ENCODE assay signal across 1 cellular context in the genomic region with DNA sequence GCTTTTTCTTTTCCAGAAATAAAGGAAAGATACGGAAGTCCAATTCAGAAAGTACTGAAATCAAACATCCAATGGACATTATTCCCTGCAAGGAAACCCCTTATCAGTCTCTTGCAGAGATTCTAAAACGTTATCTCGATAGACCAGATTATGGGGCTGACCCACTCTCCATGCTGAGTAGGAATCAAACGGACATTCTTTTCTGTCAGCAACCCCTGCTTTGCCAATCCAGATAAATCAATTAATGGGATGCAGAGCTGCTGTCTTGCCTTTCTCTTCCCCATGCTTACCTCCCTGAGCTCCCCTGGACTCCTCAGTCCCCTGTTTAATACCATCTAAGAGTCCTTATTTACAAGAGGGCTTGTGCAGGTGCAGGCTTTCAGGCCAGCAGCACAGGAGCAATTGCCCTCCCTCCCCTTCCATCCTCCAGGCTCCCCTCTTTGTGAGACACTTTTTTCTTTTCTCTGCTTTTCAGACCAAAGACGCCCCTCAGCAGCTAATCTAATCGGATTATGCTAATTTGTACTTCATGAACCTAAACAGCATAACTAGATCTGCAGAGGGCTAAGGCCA.
TF ChIP-seq lines count a peak whose summit lies in the region.

No MANE protein-coding gene starts in this region.

TF ChIP-seq in K562, 482 proteins besides CTCF, POLR2A, EP300 and RAD21 (continued from another document and continues in another):
- TF ChIP-seq KLF10 (CRISPR knock-in tag; IDR thresholded peaks at IDR 0.05) (no peak), HEY1 (CRISPR knock-in tag; IDR thresholded peaks at IDR 0.05; ENCODE audit: borderline replicate concordance) (no peak), ILF3 (IDR thresholded peaks at IDR 0.05; ENCODE audit: borderline replicate concordance) (no peak), FOXM1 (IDR thresholded peaks at IDR 0.05; ENCODE audit: low read depth) (peak; percentile 88), FOXM1 (CRISPR knock-in tag; IDR thresholded peaks at IDR 0.05; ENCODE audit: low read depth) (no peak), RFX1 (IDR thresholded peaks at IDR 0.05) (no peak), SMARCC2 (IDR thresholded peaks at IDR 0.05; ENCODE audit: low read depth) (peak; percentile 85), ZNF583 (CRISPR knock-in tag; IDR thresholded peaks at IDR 0.05) (no peak), NFE2 (IDR thresholded peaks at IDR 0.05; ENCODE audit: low read depth) (0 out of 2 replicates have a peak, but pooled peaks have one; percentile 18), RHOXF2B (CRISPR knock-in tag; conservative IDR thresholded peaks at IDR 0.05) (no peak), MCM5 (IDR thresholded peaks at IDR 0.05; ENCODE audit: low read depth) (no peak), POLR3G (IDR thresholded peaks at IDR 0.05; ENCODE audit: extremely low read depth, insufficient read length, insufficient replicate concordance) (no peak), MEIS2 (IDR thresholded peaks at IDR 0.05; ENCODE audit: partially characterized antibody) (peak; percentile 94), TSC22D4 (tag; IDR thresholded peaks at IDR 0.05) (no peak), RBM15 (IDR thresholded peaks at IDR 0.05; ENCODE audit: insufficient read depth, low read length) (no peak), ZNF41 (CRISPR knock-in tag; conservative IDR thresholded peaks at IDR 0.05) (no peak), ZNF354B (CRISPR knock-in tag; IDR thresholded peaks at IDR 0.05) (no peak), ZNF644 (tag; IDR thresholded peaks at IDR 0.05; ENCODE audit: low read depth) (no peak), HMG20B (CRISPR knock-in tag; IDR thresholded peaks at IDR 0.05) (no peak), ZNF384 (IDR thresholded peaks at IDR 0.05; ENCODE audit: low read depth, low read length) (no peak), TFAM (CRISPR knock-in tag; conservative IDR thresholded peaks at IDR 0.05) (no peak), RUNX1 (IDR thresholded peaks at IDR 0.05; ENCODE audit: low read depth) (no peak), SUPT5H (IDR thresholded peaks at IDR 0.05) (no peak), ATF7 (IDR thresholded peaks at IDR 0.05) (0 out of 2 replicates have a peak, but pooled peaks have one; percentile 24), PTTG1 (tag; IDR thresholded peaks at IDR 0.05; ENCODE audit: low read depth) (no peak), SAFB (IDR thresholded peaks at IDR 0.05; ENCODE audit: borderline replicate concordance, low read depth, low read length) (no peak), OTX1 (CRISPR knock-in tag; IDR thresholded peaks at IDR 0.05) (no peak), XRCC4 (IDR thresholded peaks at IDR 0.05; ENCODE audit: extremely low read depth, insufficient read depth, insufficient read length) (no peak), GTF2E2 (tag; IDR thresholded peaks at IDR 0.05) (no peak), ZNF124 (CRISPR knock-in tag; IDR thresholded peaks at IDR 0.05) (no peak), ZNF766 (CRISPR knock-in tag; conservative IDR thresholded peaks at IDR 0.05) (peak; percentile 81; the same call in 1 of the 2 replicates), RBM39 (optimal IDR thresholded peaks at IDR 0.05; ENCODE audit: low read depth, low read length) (no peak), ZNF3 (CRISPR knock-in tag; IDR thresholded peaks at IDR 0.05) (no peak), PRPF4 (IDR thresholded peaks at IDR 0.05; ENCODE audit: insufficient read depth, low read depth, low read length, poor library complexity, severe bottlenecking) (no peak), TCF7L2 (IDR thresholded peaks at IDR 0.05; ENCODE audit: low read depth, low read length) (no peak), NCOR1 (IDR thresholded peaks at IDR 0.05) (peak; percentile 83), HDAC1 (IDR thresholded peaks at IDR 0.05) (peak in 1 of 2 experiments; percentile 71; a peak in 2 of 4 replicates), ZNF134 (CRISPR knock-in tag; conservative IDR thresholded peaks at IDR 0.05) (no peak), ZNF274 (IDR thresholded peaks at IDR 0.05; ENCODE audit: borderline replicate concordance, low read depth, low read length) (no peak), ZBTB17 (CRISPR knock-in tag; IDR thresholded peaks at IDR 0.05) (no peak), C11orf30 (IDR thresholded peaks at IDR 0.05; ENCODE audit: low read depth) (no peak), THRAP3 (IDR thresholded peaks at IDR 0.05; ENCODE audit: borderline replicate concordance) (no peak), SMC3 (conservative IDR thresholded peaks at IDR 0.05; ENCODE audit: insufficient read depth, low read depth, low read length) (no peak), TGIF2 (CRISPR knock-in tag; IDR thresholded peaks at IDR 0.05) (no peak), HNRNPH1 (optimal IDR thresholded peaks at IDR 0.05; ENCODE audit: low read depth, low read length) (no peak), FUS (optimal IDR thresholded peaks at IDR 0.05; ENCODE audit: low read depth, low read length) (no peak), KLF6 (CRISPR knock-in tag; IDR thresholded peaks at IDR 0.05; ENCODE audit: borderline replicate concordance) (no peak), ZNF780A (CRISPR knock-in tag; IDR thresholded peaks at IDR 0.05) (no peak), HOXB6 (CRISPR knock-in tag; IDR thresholded peaks at IDR 0.05; ENCODE audit: borderline replicate concordance) (no peak)
- TF ChIP-seq, protein P1, sequence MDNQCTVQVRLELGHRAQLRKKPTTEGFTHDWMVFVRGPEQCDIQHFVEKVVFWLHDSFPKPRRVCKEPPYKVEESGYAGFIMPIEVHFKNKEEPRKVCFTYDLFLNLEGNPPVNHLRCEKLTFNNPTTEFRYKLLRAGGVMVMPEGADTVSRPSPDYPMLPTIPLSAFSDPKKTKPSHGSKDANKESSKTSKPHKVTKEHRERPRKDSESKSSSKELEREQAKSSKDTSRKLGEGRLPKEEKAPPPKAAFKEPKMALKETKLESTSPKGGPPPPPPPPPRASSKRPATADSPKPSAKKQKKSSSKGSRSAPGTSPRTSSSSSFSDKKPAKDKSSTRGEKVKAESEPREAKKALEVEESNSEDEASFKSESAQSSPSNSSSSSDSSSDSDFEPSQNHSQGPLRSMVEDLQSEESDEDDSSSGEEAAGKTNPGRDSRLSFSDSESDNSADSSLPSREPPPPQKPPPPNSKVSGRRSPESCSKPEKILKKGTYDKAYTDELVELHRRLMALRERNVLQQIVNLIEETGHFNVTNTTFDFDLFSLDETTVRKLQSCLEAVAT (IDR thresholded peaks at IDR 0.05), result no peak
- TF ChIP-seq, protein P2, sequence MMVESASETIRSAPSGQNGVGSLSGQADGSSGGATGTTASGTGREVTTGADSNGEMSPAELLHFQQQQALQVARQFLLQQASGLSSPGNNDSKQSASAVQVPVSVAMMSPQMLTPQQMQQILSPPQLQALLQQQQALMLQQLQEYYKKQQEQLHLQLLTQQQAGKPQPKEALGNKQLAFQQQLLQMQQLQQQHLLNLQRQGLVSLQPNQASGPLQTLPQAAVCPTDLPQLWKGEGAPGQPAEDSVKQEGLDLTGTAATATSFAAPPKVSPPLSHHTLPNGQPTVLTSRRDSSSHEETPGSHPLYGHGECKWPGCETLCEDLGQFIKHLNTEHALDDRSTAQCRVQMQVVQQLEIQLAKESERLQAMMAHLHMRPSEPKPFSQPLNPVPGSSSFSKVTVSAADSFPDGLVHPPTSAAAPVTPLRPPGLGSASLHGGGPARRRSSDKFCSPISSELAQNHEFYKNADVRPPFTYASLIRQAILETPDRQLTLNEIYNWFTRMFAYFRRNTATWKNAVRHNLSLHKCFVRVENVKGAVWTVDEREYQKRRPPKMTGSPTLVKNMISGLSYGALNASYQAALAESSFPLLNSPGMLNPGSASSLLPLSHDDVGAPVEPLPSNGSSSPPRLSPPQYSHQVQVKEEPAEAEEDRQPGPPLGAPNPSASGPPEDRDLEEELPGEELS (CRISPR knock-in tag; IDR thresholded peaks at IDR 0.05; ENCODE audit: borderline replicate concordance), result no peak
- TF ChIP-seq, protein P3, sequence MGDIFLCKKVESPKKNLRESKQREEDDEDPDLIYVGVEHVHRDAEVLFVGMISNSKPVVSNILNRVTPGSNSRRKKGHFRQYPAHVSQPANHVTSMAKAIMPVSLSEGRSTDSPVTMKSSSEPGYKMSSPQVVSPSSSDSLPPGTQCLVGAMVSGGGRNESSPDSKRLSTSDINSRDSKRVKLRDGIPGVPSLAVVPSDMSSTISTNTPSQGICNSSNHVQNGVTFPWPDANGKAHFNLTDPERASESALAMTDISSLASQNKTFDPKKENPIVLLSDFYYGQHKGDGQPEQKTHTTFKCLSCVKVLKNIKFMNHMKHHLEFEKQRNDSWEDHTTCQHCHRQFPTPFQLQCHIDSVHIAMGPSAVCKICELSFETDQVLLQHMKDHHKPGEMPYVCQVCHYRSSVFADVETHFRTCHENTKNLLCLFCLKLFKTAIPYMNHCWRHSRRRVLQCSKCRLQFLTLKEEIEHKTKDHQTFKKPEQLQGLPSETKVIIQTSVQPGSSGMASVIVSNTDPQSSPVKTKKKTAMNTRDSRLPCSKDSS (IDR thresholded peaks at IDR 0.05; ENCODE audit: low read depth, partially characterized antibody), result no peak
- TF ChIP-seq, protein P4, sequence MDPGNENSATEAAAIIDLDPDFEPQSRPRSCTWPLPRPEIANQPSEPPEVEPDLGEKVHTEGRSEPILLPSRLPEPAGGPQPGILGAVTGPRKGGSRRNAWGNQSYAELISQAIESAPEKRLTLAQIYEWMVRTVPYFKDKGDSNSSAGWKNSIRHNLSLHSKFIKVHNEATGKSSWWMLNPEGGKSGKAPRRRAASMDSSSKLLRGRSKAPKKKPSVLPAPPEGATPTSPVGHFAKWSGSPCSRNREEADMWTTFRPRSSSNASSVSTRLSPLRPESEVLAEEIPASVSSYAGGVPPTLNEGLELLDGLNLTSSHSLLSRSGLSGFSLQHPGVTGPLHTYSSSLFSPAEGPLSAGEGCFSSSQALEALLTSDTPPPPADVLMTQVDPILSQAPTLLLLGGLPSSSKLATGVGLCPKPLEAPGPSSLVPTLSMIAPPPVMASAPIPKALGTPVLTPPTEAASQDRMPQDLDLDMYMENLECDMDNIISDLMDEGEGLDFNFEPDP (CRISPR knock-in tag; IDR thresholded peaks at IDR 0.05), result no peak
- TF ChIP-seq, protein P5, sequence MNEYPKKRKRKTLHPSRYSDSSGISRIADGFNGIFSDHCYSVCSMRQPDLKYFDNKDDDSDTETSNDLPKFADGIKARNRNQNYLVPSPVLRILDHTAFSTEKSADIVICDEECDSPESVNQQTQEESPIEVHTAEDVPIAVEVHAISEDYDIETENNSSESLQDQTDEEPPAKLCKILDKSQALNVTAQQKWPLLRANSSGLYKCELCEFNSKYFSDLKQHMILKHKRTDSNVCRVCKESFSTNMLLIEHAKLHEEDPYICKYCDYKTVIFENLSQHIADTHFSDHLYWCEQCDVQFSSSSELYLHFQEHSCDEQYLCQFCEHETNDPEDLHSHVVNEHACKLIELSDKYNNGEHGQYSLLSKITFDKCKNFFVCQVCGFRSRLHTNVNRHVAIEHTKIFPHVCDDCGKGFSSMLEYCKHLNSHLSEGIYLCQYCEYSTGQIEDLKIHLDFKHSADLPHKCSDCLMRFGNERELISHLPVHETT (CRISPR knock-in tag; conservative IDR thresholded peaks at IDR 0.05 in 1 of 2, IDR thresholded peaks at IDR 0.05 in 1 of 2), result no peak
- TF ChIP-seq, protein P6, sequence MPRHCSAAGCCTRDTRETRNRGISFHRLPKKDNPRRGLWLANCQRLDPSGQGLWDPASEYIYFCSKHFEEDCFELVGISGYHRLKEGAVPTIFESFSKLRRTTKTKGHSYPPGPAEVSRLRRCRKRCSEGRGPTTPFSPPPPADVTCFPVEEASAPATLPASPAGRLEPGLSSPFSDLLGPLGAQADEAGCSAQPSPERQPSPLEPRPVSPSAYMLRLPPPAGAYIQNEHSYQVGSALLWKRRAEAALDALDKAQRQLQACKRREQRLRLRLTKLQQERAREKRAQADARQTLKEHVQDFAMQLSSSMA (CRISPR knock-in tag; IDR thresholded peaks at IDR 0.05), result no peak
- TF ChIP-seq, protein P7, sequence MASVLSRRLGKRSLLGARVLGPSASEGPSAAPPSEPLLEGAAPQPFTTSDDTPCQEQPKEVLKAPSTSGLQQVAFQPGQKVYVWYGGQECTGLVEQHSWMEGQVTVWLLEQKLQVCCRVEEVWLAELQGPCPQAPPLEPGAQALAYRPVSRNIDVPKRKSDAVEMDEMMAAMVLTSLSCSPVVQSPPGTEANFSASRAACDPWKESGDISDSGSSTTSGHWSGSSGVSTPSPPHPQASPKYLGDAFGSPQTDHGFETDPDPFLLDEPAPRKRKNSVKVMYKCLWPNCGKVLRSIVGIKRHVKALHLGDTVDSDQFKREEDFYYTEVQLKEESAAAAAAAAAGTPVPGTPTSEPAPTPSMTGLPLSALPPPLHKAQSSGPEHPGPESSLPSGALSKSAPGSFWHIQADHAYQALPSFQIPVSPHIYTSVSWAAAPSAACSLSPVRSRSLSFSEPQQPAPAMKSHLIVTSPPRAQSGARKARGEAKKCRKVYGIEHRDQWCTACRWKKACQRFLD (CRISPR knock-in tag; IDR thresholded peaks at IDR 0.05), result no peak
- TF ChIP-seq, protein P8, sequence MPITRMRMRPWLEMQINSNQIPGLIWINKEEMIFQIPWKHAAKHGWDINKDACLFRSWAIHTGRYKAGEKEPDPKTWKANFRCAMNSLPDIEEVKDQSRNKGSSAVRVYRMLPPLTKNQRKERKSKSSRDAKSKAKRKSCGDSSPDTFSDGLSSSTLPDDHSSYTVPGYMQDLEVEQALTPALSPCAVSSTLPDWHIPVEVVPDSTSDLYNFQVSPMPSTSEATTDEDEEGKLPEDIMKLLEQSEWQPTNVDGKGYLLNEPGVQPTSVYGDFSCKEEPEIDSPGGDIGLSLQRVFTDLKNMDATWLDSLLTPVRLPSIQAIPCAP (CRISPR knock-in tag; IDR thresholded peaks at IDR 0.05; ENCODE audit: borderline replicate concordance), result no peak
